In the genomic region with DNA sequence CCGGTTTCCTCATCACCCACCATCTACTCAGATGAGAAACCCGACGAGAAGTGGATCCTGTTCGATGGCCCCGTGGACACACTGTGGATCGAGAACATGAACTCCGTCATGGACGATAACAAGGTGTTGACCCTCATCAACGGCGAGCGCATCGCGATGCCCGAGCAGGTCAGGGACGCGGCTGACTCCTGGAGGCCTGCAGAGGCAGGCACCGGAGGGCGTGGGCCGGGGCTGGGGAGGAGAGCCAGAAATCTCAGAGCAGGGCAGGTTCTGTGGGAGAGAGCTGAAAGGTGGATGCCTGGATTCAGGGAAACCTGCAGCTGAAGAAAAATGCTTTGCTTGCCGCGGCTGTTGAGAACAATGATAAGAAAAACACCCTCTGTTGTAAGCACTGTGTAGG, we compare ENCODE assay signal across 1 cellular context.
TF ChIP-seq lines count a peak whose summit lies in the region.

No MANE protein-coding gene starts in this region.

TF ChIP-seq in GM23338, 12 proteins besides CTCF, POLR2A, EP300 and RAD21 (continued from another document):
- TF ChIP-seq, protein P1, sequence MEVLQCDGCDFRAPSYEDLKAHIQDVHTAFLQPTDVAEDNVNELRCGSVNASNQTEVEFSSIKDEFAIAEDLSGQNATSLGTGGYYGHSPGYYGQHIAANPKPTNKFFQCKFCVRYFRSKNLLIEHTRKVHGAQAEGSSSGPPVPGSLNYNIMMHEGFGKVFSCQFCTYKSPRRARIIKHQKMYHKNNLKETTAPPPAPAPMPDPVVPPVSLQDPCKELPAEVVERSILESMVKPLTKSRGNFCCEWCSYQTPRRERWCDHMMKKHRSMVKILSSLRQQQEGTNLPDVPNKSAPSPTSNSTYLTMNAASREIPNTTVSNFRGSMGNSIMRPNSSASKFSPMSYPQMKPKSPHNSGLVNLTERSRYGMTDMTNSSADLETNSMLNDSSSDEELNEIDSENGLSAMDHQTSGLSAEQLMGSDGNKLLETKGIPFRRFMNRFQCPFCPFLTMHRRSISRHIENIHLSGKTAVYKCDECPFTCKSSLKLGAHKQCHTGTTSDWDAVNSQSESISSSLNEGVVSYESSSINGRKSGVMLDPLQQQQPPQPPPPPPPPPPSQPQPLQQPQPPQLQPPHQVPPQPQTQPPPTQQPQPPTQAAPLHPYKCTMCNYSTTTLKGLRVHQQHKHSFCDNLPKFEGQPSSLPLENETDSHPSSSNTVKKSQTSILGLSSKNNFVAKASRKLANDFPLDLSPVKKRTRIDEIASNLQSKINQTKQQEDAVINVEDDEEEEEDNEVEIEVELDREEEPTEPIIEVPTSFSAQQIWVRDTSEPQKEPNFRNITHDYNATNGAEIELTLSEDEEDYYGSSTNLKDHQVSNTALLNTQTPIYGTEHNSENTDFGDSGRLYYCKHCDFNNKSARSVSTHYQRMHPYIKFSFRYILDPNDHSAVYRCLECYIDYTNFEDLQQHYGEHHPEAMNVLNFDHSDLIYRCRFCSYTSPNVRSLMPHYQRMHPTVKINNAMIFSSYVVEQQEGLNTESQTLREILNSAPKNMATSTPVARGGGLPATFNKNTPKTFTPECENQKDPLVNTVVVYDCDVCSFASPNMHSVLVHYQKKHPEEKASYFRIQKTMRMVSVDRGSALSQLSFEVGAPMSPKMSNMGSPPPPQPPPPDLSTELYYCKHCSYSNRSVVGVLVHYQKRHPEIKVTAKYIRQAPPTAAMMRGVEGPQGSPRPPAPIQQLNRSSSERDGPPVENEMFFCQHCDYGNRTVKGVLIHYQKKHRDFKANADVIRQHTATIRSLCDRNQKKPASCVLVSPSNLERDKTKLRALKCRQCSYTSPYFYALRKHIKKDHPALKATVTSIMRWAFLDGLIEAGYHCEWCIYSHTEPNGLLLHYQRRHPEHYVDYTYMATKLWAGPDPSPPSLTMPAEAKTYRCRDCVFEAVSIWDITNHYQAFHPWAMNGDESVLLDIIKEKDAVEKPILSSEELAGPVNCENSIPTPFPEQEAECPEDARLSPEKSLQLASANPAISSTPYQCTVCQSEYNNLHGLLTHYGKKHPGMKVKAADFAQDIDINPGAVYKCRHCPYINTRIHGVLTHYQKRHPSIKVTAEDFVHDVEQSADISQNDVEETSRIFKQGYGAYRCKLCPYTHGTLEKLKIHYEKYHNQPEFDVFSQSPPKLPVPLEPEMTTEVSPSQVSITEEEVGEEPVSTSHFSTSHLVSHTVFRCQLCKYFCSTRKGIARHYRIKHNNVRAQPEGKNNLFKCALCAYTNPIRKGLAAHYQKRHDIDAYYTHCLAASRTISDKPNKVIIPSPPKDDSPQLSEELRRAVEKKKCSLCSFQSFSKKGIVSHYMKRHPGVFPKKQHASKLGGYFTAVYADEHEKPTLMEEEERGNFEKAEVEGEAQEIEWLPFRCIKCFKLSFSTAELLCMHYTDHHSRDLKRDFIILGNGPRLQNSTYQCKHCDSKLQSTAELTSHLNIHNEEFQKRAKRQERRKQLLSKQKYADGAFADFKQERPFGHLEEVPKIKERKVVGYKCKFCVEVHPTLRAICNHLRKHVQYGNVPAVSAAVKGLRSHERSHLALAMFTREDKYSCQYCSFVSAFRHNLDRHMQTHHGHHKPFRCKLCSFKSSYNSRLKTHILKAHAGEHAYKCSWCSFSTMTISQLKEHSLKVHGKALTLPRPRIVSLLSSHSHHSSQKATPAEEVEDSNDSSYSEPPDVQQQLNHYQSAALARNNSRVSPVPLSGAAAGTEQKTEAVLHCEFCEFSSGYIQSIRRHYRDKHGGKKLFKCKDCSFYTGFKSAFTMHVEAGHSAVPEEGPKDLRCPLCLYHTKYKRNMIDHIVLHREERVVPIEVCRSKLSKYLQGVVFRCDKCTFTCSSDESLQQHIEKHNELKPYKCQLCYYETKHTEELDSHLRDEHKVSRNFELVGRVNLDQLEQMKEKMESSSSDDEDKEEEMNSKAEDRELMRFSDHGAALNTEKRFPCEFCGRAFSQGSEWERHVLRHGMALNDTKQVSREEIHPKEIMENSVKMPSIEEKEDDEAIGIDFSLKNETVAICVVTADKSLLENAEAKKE (CRISPR knock-in tag; IDR thresholded peaks at IDR 0.05) = no peak
- TF ChIP-seq, protein P2, sequence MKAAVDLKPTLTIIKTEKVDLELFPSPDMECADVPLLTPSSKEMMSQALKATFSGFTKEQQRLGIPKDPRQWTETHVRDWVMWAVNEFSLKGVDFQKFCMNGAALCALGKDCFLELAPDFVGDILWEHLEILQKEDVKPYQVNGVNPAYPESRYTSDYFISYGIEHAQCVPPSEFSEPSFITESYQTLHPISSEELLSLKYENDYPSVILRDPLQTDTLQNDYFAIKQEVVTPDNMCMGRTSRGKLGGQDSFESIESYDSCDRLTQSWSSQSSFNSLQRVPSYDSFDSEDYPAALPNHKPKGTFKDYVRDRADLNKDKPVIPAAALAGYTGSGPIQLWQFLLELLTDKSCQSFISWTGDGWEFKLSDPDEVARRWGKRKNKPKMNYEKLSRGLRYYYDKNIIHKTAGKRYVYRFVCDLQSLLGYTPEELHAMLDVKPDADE (IDR thresholded peaks at IDR 0.05) = no peak
- TF ChIP-seq EZH2 (IDR thresholded peaks at IDR 0.05; ENCODE audit: low read depth, unreplicated experiment) = no peak
- TF ChIP-seq, protein P3, sequence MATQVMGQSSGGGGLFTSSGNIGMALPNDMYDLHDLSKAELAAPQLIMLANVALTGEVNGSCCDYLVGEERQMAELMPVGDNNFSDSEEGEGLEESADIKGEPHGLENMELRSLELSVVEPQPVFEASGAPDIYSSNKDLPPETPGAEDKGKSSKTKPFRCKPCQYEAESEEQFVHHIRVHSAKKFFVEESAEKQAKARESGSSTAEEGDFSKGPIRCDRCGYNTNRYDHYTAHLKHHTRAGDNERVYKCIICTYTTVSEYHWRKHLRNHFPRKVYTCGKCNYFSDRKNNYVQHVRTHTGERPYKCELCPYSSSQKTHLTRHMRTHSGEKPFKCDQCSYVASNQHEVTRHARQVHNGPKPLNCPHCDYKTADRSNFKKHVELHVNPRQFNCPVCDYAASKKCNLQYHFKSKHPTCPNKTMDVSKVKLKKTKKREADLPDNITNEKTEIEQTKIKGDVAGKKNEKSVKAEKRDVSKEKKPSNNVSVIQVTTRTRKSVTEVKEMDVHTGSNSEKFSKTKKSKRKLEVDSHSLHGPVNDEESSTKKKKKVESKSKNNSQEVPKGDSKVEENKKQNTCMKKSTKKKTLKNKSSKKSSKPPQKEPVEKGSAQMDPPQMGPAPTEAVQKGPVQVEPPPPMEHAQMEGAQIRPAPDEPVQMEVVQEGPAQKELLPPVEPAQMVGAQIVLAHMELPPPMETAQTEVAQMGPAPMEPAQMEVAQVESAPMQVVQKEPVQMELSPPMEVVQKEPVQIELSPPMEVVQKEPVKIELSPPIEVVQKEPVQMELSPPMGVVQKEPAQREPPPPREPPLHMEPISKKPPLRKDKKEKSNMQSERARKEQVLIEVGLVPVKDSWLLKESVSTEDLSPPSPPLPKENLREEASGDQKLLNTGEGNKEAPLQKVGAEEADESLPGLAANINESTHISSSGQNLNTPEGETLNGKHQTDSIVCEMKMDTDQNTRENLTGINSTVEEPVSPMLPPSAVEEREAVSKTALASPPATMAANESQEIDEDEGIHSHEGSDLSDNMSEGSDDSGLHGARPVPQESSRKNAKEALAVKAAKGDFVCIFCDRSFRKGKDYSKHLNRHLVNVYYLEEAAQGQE (IDR thresholded peaks at IDR 0.05; ENCODE audit: unreplicated experiment) = no peak
- TF ChIP-seq NANOG (IDR thresholded peaks at IDR 0.05; ENCODE audit: borderline replicate concordance) = no peak
- TF ChIP-seq ZNF331 (CRISPR knock-in tag; IDR thresholded peaks at IDR 0.05; ENCODE audit: low read depth) = no peak
- no peak for TF ChIP-seq JUNB (IDR thresholded peaks at IDR 0.05; ENCODE audit: unreplicated experiment)
- TF ChIP-seq POLR2AphosphoS5 (IDR thresholded peaks at IDR 0.05; ENCODE audit: low read depth) = no peak
